25 cellular contexts compared by ENCODE assay signal in the genomic region with DNA sequence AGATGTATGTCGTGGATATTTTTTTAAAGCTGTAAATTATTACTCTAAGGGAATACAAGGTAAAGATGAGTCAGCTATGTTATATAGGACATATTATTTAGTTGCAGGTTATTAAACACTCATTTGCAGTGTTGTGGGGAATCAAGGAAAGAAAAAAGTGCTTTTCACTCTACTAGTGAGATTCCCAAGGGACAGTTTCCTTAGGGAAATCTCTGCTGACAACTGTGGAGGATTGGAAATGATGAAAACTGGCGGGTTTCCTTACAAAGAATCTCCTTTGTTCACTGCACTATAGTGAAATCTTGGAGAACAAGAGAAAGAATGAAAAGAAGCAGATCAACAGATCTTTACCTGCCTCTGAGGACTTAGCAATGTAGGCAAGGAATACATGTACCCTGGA. TPM values are rescaled to one million over a fixed set of nuclear protein-coding genes. Genes with fewer than 3 reads are reported as not detected.
DNase-seq lines count a peak whose midpoint lies in the region; ATAC-seq, FAIRE-seq and TF ChIP-seq lines count a peak whose summit lies in the region.
"Had no signal": no experiment of that assay in that cellular context is flagged by ENCODE, and none has a peak within 500 bp of the region (broad histone marks: within the 10 kb centered on the region; RNA-seq: fewer than 3 reads in every experiment).

No MANE protein-coding gene starts in this region.

- TF ChIP-seq RAD21 in A549 (conservative IDR thresholded peaks at IDR 0.05 in 1 of 2, IDR thresholded peaks at IDR 0.05 in 1 of 2) = no peak

- TF ChIP-seq EP300 in A549 (IDR thresholded peaks at IDR 0.05) = no peak

- POLR2A ChIA-PET in A549 (lab: Yijun Ruan, JAX) = no interaction called here

- H3K27me3 Mint-ChIP-seq in HFFc6 (ENCODE audit: insufficient read depth) (no peaks in the 10 kb centered on the region; the same call in 1 of the 2 replicates), astrocyte (ENCODE audit: low read depth, unreplicated experiment) (no peaks in the 10 kb centered on the region), nephron (ENCODE audit: low read depth) (peaks cover 4% of the 10 kb centered on the region)

- FAIRE-seq in A549 (lab: Jason Lieb, UNC) = no peak
- FAIRE-seq in astrocyte (lab: Jason Lieb, UNC) = no peak
- FAIRE-seq: GM18507 had no signal

- H3K9me3 ChIP-seq in A549 (no peaks in the 10 kb centered on the region), astrocyte (ENCODE audit: insufficient read depth, low read depth, low read length) (no peaks in the 10 kb centered on the region), left lung (peaks cover 0 to 1% of the 10 kb centered on the region in 2 donors)
- H3K9me3 ChIP-seq: colonic mucosa, tibial artery had no signal

- H3K4me1 ChIP-seq in A549 (peaks cover 29% of the 10 kb centered on the region), astrocyte (ENCODE audit: insufficient read depth, low read length) (peaks cover 27% of the 10 kb centered on the region), left lung (no peaks in the 10 kb centered on the region)
- H3K4me1 ChIP-seq: colonic mucosa, tibial artery had no signal

- H3K27ac ChIP-seq in A549 (peak overlapping the region; percentile 80 to 87), astrocyte (ENCODE audit: low read depth, low read length) (peak overlapping the region; percentile 88), left lung (no peak overlapping the region)
- H3K27ac ChIP-seq: BLaER1 treated with 17β-estradiol and CSF1 and Interleukin-3, amounts not matched to agents 10 nM and 100 nM; colonic mucosa; tibial artery had no signal

- H3K27ac Mint-ChIP-seq in HFFc6 (peak overlapping the region; percentile 93), astrocyte (ENCODE audit: unreplicated experiment) (no peak overlapping the region), nephron (peak overlapping the region; percentile 3 to 6 (median 5))
- H3K27ac Mint-ChIP-seq: activated CD4-positive, alpha-beta memory T cell treated with anti-CD3 and anti-CD28 coated beads, Interleukin-2, amount 10 ng/mL, durations not matched to agents 7 days and 5 days; activated naive CD4-positive, alpha-beta T cell treated with anti-CD3 and anti-CD28 coated beads, Interleukin-2, amount 50 U/mL, for 72 hours; activated T-helper 17 cell treated with anti-CD3 and anti-CD28 coated beads, Interleukin-2, amount 50 U/mL, for 72 hours had no signal

- H3K4me3 Mint-ChIP-seq in HFFc6 (peak overlapping the region; percentile 81; the same call in 1 of the 2 replicates), astrocyte (ENCODE audit: unreplicated experiment) (no peak overlapping the region), nephron (peak overlapping the region in 1 of 3 experiments; percentile 24)
- H3K4me3 Mint-ChIP-seq: activated CD4-positive, alpha-beta memory T cell treated with anti-CD3 and anti-CD28 coated beads, Interleukin-2, amount 10 ng/mL, durations not matched to agents 7 days and 5 days; activated T-helper 17 cell treated with anti-CD3 and anti-CD28 coated beads, Interleukin-2, amount 50 U/mL, for 72 hours had no signal

- H2AFZ ChIP-seq in astrocyte (ENCODE audit: low read depth, low read length) = no peak overlapping the region

- H3K79me2 ChIP-seq in astrocyte (ENCODE audit: insufficient read depth, low read length) = no peaks in the 10 kb centered on the region

- H3K4me1 Mint-ChIP-seq in HFFc6 (ENCODE audit: low read depth) (peaks cover 89% of the 10 kb centered on the region), astrocyte (ENCODE audit: low read depth, unreplicated experiment) (peaks cover 22% of the 10 kb centered on the region), nephron (peaks cover 37% of the 10 kb centered on the region)
- H3K4me1 Mint-ChIP-seq: activated CD4-positive, alpha-beta memory T cell treated with anti-CD3 and anti-CD28 coated beads, Interleukin-2, amount 10 ng/mL, durations not matched to agents 7 days and 5 days; activated T-helper 17 cell treated with anti-CD3 and anti-CD28 coated beads, Interleukin-2, amount 50 U/mL, for 72 hours had no signal

- ATAC-seq in A549 (no peak), left lung (no peak)
- ATAC-seq: activated naive CD4-positive, alpha-beta T cell treated with anti-CD3 and anti-CD28 coated beads, Interleukin-2, amount 50 U/mL, for 72 hours; activated T-helper 17 cell treated with anti-CD3 and anti-CD28 coated beads, Interleukin-2, amount 50 U/mL, for 72 hours; left colon had no signal

- no peak for TF ChIP-seq CTCF in A549 (IDR thresholded peaks at IDR 0.05)
- no peak for TF ChIP-seq CTCF in HFFc6 (IDR thresholded peaks at IDR 0.05)
- no peak for TF ChIP-seq CTCF in astrocyte (IDR thresholded peaks at IDR 0.05; ENCODE audit: insufficient read depth, low read depth, low read length)
- no peak for TF ChIP-seq CTCF in nephron (IDR thresholded peaks at IDR 0.05; ENCODE audit: unreplicated experiment in 3 of 3)
- no peak for TF ChIP-seq CTCF in left lung (IDR thresholded peaks at IDR 0.05)

- no peaks in the 10 kb centered on the region for H4K20me1 ChIP-seq in astrocyte (ENCODE audit: insufficient read depth, low read length)
- H4K20me1 ChIP-seq: BLaER1 treated with 17β-estradiol and CSF1 and Interleukin-3, amounts not matched to agents 10 nM and 100 nM had no signal

- DNase-seq in A549 (ENCODE audit: low read depth in 1 of 2, low spot score in 1 of 2) = no peak
- no peak for DNase-seq in HFFc6
- no peak for DNase-seq in astrocyte (ENCODE audit: low read depth)
- no peak for DNase-seq in dedifferentiated amniotic fluid mesenchymal stem cell (ENCODE audit: extremely low spot score)
- no peak for DNase-seq in HuH-7.5 (ENCODE audit: low spot score)
- no peak for DNase-seq in left lung
- DNase-seq: activated CD4-positive, alpha-beta memory T cell treated with anti-CD3 and anti-CD28 coated beads, Interleukin-2, amount 10 ng/mL, durations not matched to agents 7 days and 5 days; activated CD4-positive, CD25-positive, alpha-beta regulatory T cell treated with anti-CD3 and anti-CD28 coated beads, Interleukin-2, amount 50 U/mL, for 72 hours; activated CD8-positive, alpha-beta memory T cell treated with anti-CD3 and anti-CD28 coated beads, Interleukin-2, amount 50 U/mL, for 48 hours; colonic mucosa; effector memory CD4-positive, alpha-beta T cell; foreskin melanocyte; left colon; NCI-H1048; NCI-H1694 treated with DMSO at 0.1 percent for 48 hours; NCI-H526 treated with DMSO at 0.1 percent for 48 hours; right cardiac atrium; stimulated activated CD4-positive, alpha-beta T cell treated with anti-CD3 and anti-CD28 coated beads, Interleukin-2, amount 100 ng/mL, for 24 hours; T-helper 2 cell; tibial artery had no signal

- TF ChIP-seq POLR2A in A549 (IDR thresholded peaks at IDR 0.05; ENCODE audit: low read length) = no peak

- H3K36me3 ChIP-seq in astrocyte (ENCODE audit: insufficient read depth, low read length) = no peaks in the 10 kb centered on the region
- no peaks in the 10 kb centered on the region for H3K36me3 ChIP-seq in left lung
- H3K36me3 ChIP-seq: BLaER1 treated with 17β-estradiol and CSF1 and Interleukin-3, amounts not matched to agents 10 nM and 100 nM; colonic mucosa; tibial artery had no signal

- H3K27me3 ChIP-seq in astrocyte (ENCODE audit: insufficient read depth, low read length) (no peaks in the 10 kb centered on the region), left lung (no peaks in the 10 kb centered on the region)
- H3K27me3 ChIP-seq: BLaER1 treated with 17β-estradiol and CSF1 and Interleukin-3, amounts not matched to agents 10 nM and 100 nM; colonic mucosa had no signal

- CTCF ChIA-PET in A549 (lab: Yijun Ruan, JAX) = interaction anchor here (1.5 to 2.4 kb wide), 2 partner anchors 18 to 139 kb away, joined by 3 to 10 read pairs; no protein-coding TSS in a partner anchor

- H3K4me2 ChIP-seq in A549 = peak overlapping the region; percentile 70
- H3K4me2 ChIP-seq in astrocyte (ENCODE audit: low read length) = peak overlapping the region; percentile 69
- H3K4me2 ChIP-seq: BLaER1 treated with 17β-estradiol and CSF1 and Interleukin-3, amounts not matched to agents 10 nM and 100 nM had no signal

- H3K9me3 Mint-ChIP-seq in HFFc6 (0 out of 2 replicates have a peak, but pooled peaks cover 1% of the 10 kb centered on the region), astrocyte (ENCODE audit: unreplicated experiment) (peaks cover 1% of the 10 kb centered on the region), nephron (no peaks in the 10 kb centered on the region)
- H3K9me3 Mint-ChIP-seq: activated CD4-positive, alpha-beta memory T cell treated with anti-CD3 and anti-CD28 coated beads, Interleukin-2, amount 10 ng/mL, durations not matched to agents 7 days and 5 days; activated T-helper 17 cell treated with anti-CD3 and anti-CD28 coated beads, Interleukin-2, amount 50 U/mL, for 72 hours had no signal

- intact Hi-C loops in left lung (cut with DNase I) = no loop called here

- H3K9ac ChIP-seq in astrocyte (ENCODE audit: low read length) = peak overlapping the region; percentile 71
- H3K9ac ChIP-seq: BLaER1 treated with 17β-estradiol and CSF1 and Interleukin-3, amounts not matched to agents 10 nM and 100 nM had no signal

- H3K4me3 ChIP-seq in A549 (no peak overlapping the region), astrocyte (ENCODE audit: insufficient read depth, low read depth, low read length) (no peak overlapping the region), left lung (no peak overlapping the region)
- H3K4me3 ChIP-seq: BLaER1 treated with 17β-estradiol and CSF1 and Interleukin-3, amounts not matched to agents 10 nM and 100 nM; colonic mucosa; tibial artery had no signal

- 75% methylated on average over 2 of the region's 2 CpGs for WGBS in A549 (ENCODE audit: missing lambda C conversion rate)

- H3K36me3 Mint-ChIP-seq in HFFc6 (ENCODE audit: low read depth) (no peaks in the 10 kb centered on the region), astrocyte (ENCODE audit: low read depth, unreplicated experiment) (no peaks in the 10 kb centered on the region), nephron (ENCODE audit: low read depth) (no peaks in the 10 kb centered on the region)
- H3K36me3 Mint-ChIP-seq: activated naive CD4-positive, alpha-beta T cell treated with anti-CD3 and anti-CD28 coated beads, Interleukin-2, amount 50 U/mL, for 72 hours had no signal

TF ChIP-seq in A549, 52 proteins besides CTCF, POLR2A, EP300 and RAD21 (continues in another document):
- TF ChIP-seq ESRRA (IDR thresholded peaks at IDR 0.05; ENCODE audit: borderline replicate concordance, low read length) (no peak), ZSCAN20 (CRISPR knock-in tag; IDR thresholded peaks at IDR 0.05) (no peak), PHF8 (IDR thresholded peaks at IDR 0.05; ENCODE audit: borderline replicate concordance, low read depth) (no peak)

RNA-seq across cellular contexts. Expression of a gene that starts 24.5 kb away (rescaled TPM):
- 3.4 TPM in 2 replicates for polyA plus RNA-seq in A549 (2011; rRNA removed)
- polyA plus RNA-seq in A549 (2012; cell fraction: cytosol; rRNA removed) = 2.5 and 2.8 TPM in 2 replicates
- polyA plus RNA-seq in A549 (2012; cell fraction: nucleus; rRNA removed) = 5.8 and 8.3 TPM in 2 replicates
- polyA plus RNA-seq in A549 (2017; fragmentation: RNase III; extraction: RNeasy Plus Mini Kit Qiagen cat#74134 plus additional on column Dnase treatment) = 2.1 to 3.0 TPM (median 2.9 TPM) in 3 replicates
- polyA minus RNA-seq in A549 (2011; rRNA and poly(A)+ RNA removed) = 2.9 and 3.1 TPM in 2 replicates
- total RNA-seq in HFFc6 (2021; fragmentation: NEBNext Ultra II Directional; extraction: Animal tissue kit (Norgen Biotek cat#: 25700)) = 1 to 10 TPM; 2.1 to 4.4 (median 3.6) TPM
- total RNA-seq in astrocyte = 2.5 and 3.1 TPM in 2 replicates
- 1 to 10 TPM; 2.6 to 5.1 TPM for total RNA-seq in left lung

Comparison
In these comparisons a context has a peak if more than half of its experiments do, and no peak if none do; other contexts are left out.
1. H3K27ac ChIP-seq: peak in A549 (2 of 2) and astrocyte (single experiment); none in left lung (0 of 2).